Comparison of ENCODE assay signal across 1 cellular context in the genomic region with DNA sequence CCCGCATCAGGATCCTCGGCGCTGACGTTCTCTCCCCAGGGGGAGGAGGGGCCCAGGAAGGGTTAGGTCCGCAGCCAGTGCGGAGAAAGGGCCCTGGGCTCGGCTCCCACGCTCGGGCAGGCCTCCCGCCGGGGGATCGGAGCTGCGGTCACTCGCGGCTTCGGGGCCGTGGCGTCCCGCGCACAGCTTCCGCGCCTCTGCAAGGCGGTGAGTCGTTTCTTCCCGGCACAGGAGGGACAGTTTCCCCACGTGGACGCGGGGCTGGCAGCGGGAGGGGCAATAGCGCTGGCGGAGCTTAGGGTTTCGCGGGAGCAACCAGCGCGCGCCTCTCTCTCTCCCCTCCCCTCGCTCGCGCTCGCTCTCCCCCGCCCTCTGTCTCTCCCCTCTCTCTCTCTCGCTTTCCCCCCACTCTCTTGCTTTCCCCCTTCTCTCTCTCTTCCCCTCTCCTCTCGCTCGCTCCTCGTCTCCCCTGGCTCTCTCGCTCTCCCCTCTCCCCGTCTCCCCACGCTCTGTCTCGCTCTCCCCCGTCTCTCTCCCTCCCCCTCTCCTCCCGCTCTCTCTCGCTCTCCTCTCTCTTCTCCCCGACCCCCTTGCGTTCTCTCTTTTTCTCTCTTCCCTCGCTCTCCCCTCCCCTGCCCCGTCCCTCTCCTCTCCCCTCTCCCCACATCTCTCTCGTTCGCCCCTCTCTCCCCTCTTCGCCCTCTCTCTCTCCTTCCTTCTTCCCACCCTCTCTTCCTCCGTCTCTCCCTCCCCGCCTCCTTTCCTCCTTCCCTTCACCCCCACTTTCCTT.
TF ChIP-seq lines count a peak whose summit lies in the region.

No MANE protein-coding gene starts in this region.

TF ChIP-seq in HepG2, 621 proteins besides CTCF, POLR2A, EP300 and RAD21 (continued from another document):
- TF ChIP-seq, protein P1, sequence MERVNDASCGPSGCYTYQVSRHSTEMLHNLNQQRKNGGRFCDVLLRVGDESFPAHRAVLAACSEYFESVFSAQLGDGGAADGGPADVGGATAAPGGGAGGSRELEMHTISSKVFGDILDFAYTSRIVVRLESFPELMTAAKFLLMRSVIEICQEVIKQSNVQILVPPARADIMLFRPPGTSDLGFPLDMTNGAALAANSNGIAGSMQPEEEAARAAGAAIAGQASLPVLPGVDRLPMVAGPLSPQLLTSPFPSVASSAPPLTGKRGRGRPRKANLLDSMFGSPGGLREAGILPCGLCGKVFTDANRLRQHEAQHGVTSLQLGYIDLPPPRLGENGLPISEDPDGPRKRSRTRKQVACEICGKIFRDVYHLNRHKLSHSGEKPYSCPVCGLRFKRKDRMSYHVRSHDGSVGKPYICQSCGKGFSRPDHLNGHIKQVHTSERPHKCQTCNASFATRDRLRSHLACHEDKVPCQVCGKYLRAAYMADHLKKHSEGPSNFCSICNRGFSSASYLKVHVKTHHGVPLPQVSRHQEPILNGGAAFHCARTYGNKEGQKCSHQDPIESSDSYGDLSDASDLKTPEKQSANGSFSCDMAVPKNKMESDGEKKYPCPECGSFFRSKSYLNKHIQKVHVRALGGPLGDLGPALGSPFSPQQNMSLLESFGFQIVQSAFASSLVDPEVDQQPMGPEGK (CRISPR knock-in tag; IDR thresholded peaks at IDR 0.05), result peak; percentile 64; the same call in 1 of the 2 replicates
- TF ChIP-seq DMAP1 (CRISPR knock-in tag; IDR thresholded peaks at IDR 0.05), result peak; percentile 30; the same call in 1 of the 2 replicates
- 0 out of 2 replicates have a peak, but pooled peaks have one; percentile 42 for TF ChIP-seq MTF2 (CRISPR knock-in tag; IDR thresholded peaks at IDR 0.05; ENCODE audit: borderline replicate concordance)
- TF ChIP-seq ZNF460 (CRISPR knock-in tag; IDR thresholded peaks at IDR 0.05; ENCODE audit: borderline replicate concordance), result no peak
- TF ChIP-seq HDAC1 (CRISPR knock-in tag; IDR thresholded peaks at IDR 0.05), result no peak
- TF ChIP-seq ZNF496 (CRISPR knock-in tag; IDR thresholded peaks at IDR 0.05; ENCODE audit: insufficient replicate concordance), result no peak
- TF ChIP-seq HDAC6 (IDR thresholded peaks at IDR 0.05; ENCODE audit: low read depth, low read length), result no peak
- TF ChIP-seq ZNF749 (CRISPR knock-in tag; IDR thresholded peaks at IDR 0.05; ENCODE audit: borderline replicate concordance), result no peak
- TF ChIP-seq ZBTB7B (CRISPR knock-in tag; IDR thresholded peaks at IDR 0.05), result 0 out of 2 replicates have a peak, but pooled peaks have one; percentile 43
- TF ChIP-seq SP4 (CRISPR knock-in tag; IDR thresholded peaks at IDR 0.05), result no peak
- TF ChIP-seq, protein P2, sequence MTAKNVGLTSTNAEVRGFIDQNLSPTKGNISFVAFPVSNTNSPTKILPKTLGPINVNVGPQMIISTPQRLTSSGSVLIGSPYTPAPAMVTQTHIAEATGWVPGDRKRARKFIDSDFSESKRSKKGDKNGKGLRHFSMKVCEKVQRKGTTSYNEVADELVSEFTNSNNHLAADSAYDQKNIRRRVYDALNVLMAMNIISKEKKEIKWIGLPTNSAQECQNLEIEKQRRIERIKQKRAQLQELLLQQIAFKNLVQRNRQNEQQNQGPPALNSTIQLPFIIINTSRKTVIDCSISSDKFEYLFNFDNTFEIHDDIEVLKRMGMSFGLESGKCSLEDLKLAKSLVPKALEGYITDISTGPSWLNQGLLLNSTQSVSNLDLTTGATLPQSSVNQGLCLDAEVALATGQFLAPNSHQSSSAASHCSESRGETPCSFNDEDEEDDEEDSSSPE (CRISPR knock-in tag; IDR thresholded peaks at IDR 0.05), result no peak
- 0 out of 2 replicates have a peak, but pooled peaks have one; percentile 18 for TF ChIP-seq PCBP1 (IDR thresholded peaks at IDR 0.05; ENCODE audit: borderline replicate concordance, low read depth, low read length)
- TF ChIP-seq, protein P3, sequence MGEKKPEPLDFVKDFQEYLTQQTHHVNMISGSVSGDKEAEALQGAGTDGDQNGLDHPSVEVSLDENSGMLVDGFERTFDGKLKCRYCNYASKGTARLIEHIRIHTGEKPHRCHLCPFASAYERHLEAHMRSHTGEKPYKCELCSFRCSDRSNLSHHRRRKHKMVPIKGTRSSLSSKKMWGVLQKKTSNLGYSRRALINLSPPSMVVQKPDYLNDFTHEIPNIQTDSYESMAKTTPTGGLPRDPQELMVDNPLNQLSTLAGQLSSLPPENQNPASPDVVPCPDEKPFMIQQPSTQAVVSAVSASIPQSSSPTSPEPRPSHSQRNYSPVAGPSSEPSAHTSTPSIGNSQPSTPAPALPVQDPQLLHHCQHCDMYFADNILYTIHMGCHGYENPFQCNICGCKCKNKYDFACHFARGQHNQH (CRISPR knock-in tag; IDR thresholded peaks at IDR 0.05), result peak; percentile 39; the same call in 1 of the 2 replicates
- no peak for TF ChIP-seq SIX4 (CRISPR knock-in tag; IDR thresholded peaks at IDR 0.05)
- TF ChIP-seq SYNCRIP (IDR thresholded peaks at IDR 0.05; ENCODE audit: insufficient read depth, low read depth, low read length), result no peak
- 0 out of 2 replicates have a peak, but pooled peaks have one; percentile 38 for TF ChIP-seq PITX1 (CRISPR knock-in tag; IDR thresholded peaks at IDR 0.05)
- peak; percentile 73 for TF ChIP-seq ZNF883 (CRISPR knock-in tag; IDR thresholded peaks at IDR 0.05; ENCODE audit: not compliant biosample characterization)
- TF ChIP-seq SALL2 (CRISPR knock-in tag; IDR thresholded peaks at IDR 0.05), result no peak
- TF ChIP-seq, protein P4, sequence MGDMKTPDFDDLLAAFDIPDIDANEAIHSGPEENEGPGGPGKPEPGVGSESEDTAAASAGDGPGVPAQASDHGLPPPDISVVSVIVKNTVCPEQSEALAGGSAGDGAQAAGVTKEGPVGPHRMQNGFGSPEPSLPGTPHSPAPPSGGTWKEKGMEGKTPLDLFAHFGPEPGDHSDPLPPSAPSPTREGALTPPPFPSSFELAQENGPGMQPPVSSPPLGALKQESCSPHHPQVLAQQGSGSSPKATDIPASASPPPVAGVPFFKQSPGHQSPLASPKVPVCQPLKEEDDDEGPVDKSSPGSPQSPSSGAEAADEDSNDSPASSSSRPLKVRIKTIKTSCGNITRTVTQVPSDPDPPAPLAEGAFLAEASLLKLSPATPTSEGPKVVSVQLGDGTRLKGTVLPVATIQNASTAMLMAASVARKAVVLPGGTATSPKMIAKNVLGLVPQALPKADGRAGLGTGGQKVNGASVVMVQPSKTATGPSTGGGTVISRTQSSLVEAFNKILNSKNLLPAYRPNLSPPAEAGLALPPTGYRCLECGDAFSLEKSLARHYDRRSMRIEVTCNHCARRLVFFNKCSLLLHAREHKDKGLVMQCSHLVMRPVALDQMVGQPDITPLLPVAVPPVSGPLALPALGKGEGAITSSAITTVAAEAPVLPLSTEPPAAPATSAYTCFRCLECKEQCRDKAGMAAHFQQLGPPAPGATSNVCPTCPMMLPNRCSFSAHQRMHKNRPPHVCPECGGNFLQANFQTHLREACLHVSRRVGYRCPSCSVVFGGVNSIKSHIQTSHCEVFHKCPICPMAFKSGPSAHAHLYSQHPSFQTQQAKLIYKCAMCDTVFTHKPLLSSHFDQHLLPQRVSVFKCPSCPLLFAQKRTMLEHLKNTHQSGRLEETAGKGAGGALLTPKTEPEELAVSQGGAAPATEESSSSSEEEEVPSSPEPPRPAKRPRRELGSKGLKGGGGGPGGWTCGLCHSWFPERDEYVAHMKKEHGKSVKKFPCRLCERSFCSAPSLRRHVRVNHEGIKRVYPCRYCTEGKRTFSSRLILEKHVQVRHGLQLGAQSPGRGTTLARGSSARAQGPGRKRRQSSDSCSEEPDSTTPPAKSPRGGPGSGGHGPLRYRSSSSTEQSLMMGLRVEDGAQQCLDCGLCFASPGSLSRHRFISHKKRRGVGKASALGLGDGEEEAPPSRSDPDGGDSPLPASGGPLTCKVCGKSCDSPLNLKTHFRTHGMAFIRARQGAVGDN (CRISPR knock-in tag; IDR thresholded peaks at IDR 0.05), result peak; percentile 83
- TF ChIP-seq NFE2L2 (IDR thresholded peaks at IDR 0.05; ENCODE audit: low read length), result no peak
- TF ChIP-seq ZNF660 (CRISPR knock-in tag; IDR thresholded peaks at IDR 0.05; ENCODE audit: borderline replicate concordance, low read depth), result no peak
- no peak for TF ChIP-seq HOXA9 (CRISPR knock-in tag; IDR thresholded peaks at IDR 0.05; ENCODE audit: borderline replicate concordance)
- TF ChIP-seq, protein P5, sequence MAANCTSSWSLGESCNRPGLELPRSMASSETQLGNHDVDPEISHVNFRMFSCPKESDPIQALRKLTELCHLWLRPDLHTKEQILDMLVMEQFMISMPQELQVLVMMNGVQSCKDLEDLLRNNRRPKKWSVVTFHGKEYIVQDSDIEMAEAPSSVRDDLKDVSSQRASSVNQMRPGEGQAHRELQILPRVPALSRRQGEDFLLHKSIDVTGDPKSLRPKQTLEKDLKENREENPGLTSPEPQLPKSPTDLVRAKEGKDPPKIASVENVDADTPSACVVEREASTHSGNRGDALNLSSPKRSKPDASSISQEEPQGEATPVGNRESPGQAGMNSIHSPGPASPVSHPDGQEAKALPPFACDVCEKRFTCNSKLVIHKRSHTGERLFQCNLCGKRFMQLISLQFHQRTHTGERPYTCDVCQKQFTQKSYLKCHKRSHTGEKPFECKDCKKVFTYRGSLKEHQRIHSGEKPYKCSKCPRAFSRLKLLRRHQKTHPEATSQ (CRISPR knock-in tag; IDR thresholded peaks at IDR 0.05; ENCODE audit: borderline replicate concordance), result no peak
- 0 out of 2 replicates have a peak, but pooled peaks have one; percentile 50 for TF ChIP-seq ZSCAN31 (CRISPR knock-in tag; IDR thresholded peaks at IDR 0.05; ENCODE audit: low read depth)
- TF ChIP-seq MXD4 (CRISPR knock-in tag; IDR thresholded peaks at IDR 0.05), result peak; percentile 34; the same call in 1 of the 2 replicates
- no peak for TF ChIP-seq MIXL1 (CRISPR knock-in tag; IDR thresholded peaks at IDR 0.05)
- TF ChIP-seq MBD4 (IDR thresholded peaks at IDR 0.05; ENCODE audit: borderline replicate concordance, low read length), result no peak
- TF ChIP-seq ZNF713 (CRISPR knock-in tag; IDR thresholded peaks at IDR 0.05), result no peak
- TF ChIP-seq, protein P6, sequence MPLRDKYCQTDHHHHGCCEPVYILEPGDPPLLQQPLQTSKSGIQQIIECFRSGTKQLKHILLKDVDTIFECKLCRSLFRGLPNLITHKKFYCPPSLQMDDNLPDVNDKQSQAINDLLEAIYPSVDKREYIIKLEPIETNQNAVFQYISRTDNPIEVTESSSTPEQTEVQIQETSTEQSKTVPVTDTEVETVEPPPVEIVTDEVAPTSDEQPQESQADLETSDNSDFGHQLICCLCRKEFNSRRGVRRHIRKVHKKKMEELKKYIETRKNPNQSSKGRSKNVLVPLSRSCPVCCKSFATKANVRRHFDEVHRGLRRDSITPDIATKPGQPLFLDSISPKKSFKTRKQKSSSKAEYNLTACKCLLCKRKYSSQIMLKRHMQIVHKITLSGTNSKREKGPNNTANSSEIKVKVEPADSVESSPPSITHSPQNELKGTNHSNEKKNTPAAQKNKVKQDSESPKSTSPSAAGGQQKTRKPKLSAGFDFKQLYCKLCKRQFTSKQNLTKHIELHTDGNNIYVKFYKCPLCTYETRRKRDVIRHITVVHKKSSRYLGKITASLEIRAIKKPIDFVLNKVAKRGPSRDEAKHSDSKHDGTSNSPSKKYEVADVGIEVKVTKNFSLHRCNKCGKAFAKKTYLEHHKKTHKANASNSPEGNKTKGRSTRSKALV (CRISPR knock-in tag; IDR thresholded peaks at IDR 0.05), result peak; percentile 53; the same call in 1 of the 2 replicates
- 0 out of 2 replicates have a peak, but pooled peaks have one; percentile 35 for TF ChIP-seq TBX2 (CRISPR knock-in tag; IDR thresholded peaks at IDR 0.05; ENCODE audit: borderline replicate concordance)
- no peak for TF ChIP-seq SNRNP70 (IDR thresholded peaks at IDR 0.05; ENCODE audit: low read depth, low read length)
- no peak for TF ChIP-seq ZNF747 (CRISPR knock-in tag; IDR thresholded peaks at IDR 0.05; ENCODE audit: borderline replicate concordance)
- TF ChIP-seq ZNF44 (CRISPR knock-in tag; IDR thresholded peaks at IDR 0.05), result no peak
- TF ChIP-seq, protein P7, sequence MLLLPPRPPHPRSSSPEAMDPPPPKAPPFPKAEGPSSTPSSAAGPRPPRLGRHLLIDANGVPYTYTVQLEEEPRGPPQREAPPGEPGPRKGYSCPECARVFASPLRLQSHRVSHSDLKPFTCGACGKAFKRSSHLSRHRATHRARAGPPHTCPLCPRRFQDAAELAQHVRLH (CRISPR knock-in tag; IDR thresholded peaks at IDR 0.05; ENCODE audit: borderline replicate concordance, low read depth), result peak; percentile 45; the same call in 1 of the 2 replicates
- 0 out of 2 replicates have a peak, but pooled peaks have one; percentile 34 for TF ChIP-seq RNF2 (conservative IDR thresholded peaks at IDR 0.05; ENCODE audit: low read depth)
- TF ChIP-seq ZMYM4 (CRISPR knock-in tag; IDR thresholded peaks at IDR 0.05), result peak; percentile 43; the same call in 1 of the 2 replicates
- 0 out of 2 replicates have a peak, but pooled peaks have one; percentile 55 for TF ChIP-seq ZNF709 (CRISPR knock-in tag; IDR thresholded peaks at IDR 0.05)
- no peak for TF ChIP-seq POLR2AphosphoS2 (IDR thresholded peaks at IDR 0.05; ENCODE audit: low read depth, low read length)
- TF ChIP-seq ZNF501 (CRISPR knock-in tag; IDR thresholded peaks at IDR 0.05), result no peak
